ENCODE assay signal across 18 cellular contexts in the genomic region with DNA sequence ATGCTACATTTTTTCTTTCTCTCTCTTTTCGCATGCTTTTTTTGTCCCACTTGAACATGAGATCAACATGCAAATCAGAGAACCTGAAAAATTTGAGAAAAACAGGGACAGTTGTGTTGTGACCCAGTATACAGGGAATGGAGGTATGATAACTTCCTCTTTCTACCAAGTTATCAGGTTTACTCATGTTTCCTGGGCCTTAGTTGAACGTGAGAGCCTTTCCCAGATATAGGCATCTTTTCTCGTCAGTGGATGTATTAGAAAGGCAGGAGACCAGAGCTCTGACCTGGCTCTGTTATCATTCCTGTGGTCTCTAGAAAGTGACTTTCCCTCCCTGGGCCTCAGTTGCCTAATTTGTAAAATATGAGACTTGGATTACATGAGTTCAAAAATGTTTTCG. TPM values are rescaled to one million over a fixed set of nuclear protein-coding genes. Genes with fewer than 3 reads are reported as not detected.
DNase-seq lines count a peak whose midpoint lies in the region; ATAC-seq and TF ChIP-seq lines count a peak whose summit lies in the region.
"Had no signal": no experiment of that assay in that cellular context is flagged by ENCODE, and none has a peak within 500 bp of the region (broad histone marks: within the 10 kb centered on the region; RNA-seq: fewer than 3 reads in every experiment).

No MANE protein-coding gene starts in this region.

- H2AFZ ChIP-seq in OCI-LY3 (ENCODE audit: low read depth, low read length): peak overlapping the region; percentile 77; the same call in 1 of the 2 replicates

- H3K36me3 ChIP-seq in OCI-LY3 (replicated peaks; ENCODE audit: low read depth, low read length): no peaks in the 10 kb centered on the region
- H3K36me3 ChIP-seq: SJCRH30 had no signal

- H3K27me3 ChIP-seq in OCI-LY3 (ENCODE audit: low read depth, low read length): no peaks in the 10 kb centered on the region
- H3K27me3 ChIP-seq: SJCRH30 had no signal

- no peak overlapping the region for H3K4me3 ChIP-seq in GM12865 (ENCODE audit: low read depth, low read length)
- peak overlapping the region; percentile 29 for H3K4me3 ChIP-seq in OCI-LY3 (ENCODE audit: low read length)
- H3K4me3 ChIP-seq: SJCRH30 had no signal

- H3K79me2 ChIP-seq in OCI-LY3 (ENCODE audit: low read length): no peaks in the 10 kb centered on the region

- no peak overlapping the region for H3K4me3 Mint-ChIP-seq in activated CD4-positive, alpha-beta T cell treated with anti-CD3 and anti-CD28 coated beads for 36 hours
- no peak overlapping the region for H3K4me3 Mint-ChIP-seq in activated CD4-positive, alpha-beta T cell treated with anti-CD3 and anti-CD28 coated beads, Interleukin-2, amount 10 ng/mL, durations not matched to agents 24 days and 14 days
- H3K4me3 Mint-ChIP-seq: CD14-positive monocyte, H9 had no signal

- H3K4me2 ChIP-seq in OCI-LY3 (ENCODE audit: low read length): peak overlapping the region; percentile 58

- H3K9me3 Mint-ChIP-seq in activated CD4-positive, alpha-beta T cell treated with anti-CD3 and anti-CD28 coated beads for 36 hours (ENCODE audit: low read depth): no peaks in the 10 kb centered on the region
- H3K9me3 Mint-ChIP-seq in activated CD4-positive, alpha-beta T cell treated with anti-CD3 and anti-CD28 coated beads, Interleukin-2, amount 10 ng/mL, durations not matched to agents 24 days and 14 days: peaks cover 3% of the 10 kb centered on the region
- H3K9me3 Mint-ChIP-seq: H9 had no signal

- no peaks in the 10 kb centered on the region for H3K27me3 Mint-ChIP-seq in activated CD4-positive, alpha-beta T cell treated with anti-CD3 and anti-CD28 coated beads for 36 hours
- H3K27me3 Mint-ChIP-seq in activated CD4-positive, alpha-beta T cell treated with anti-CD3 and anti-CD28 coated beads, Interleukin-2, amount 10 ng/mL, durations not matched to agents 24 days and 14 days: no peaks in the 10 kb centered on the region

- H3K36me3 Mint-ChIP-seq in activated CD4-positive, alpha-beta T cell treated with anti-CD3 and anti-CD28 coated beads for 36 hours (ENCODE audit: low read depth): no peaks in the 10 kb centered on the region
- H3K36me3 Mint-ChIP-seq in activated CD4-positive, alpha-beta T cell treated with anti-CD3 and anti-CD28 coated beads, Interleukin-2, amount 10 ng/mL, durations not matched to agents 24 days and 14 days (ENCODE audit: low read depth): no peaks in the 10 kb centered on the region
- H3K36me3 Mint-ChIP-seq: CD14-positive monocyte had no signal

- no peak for DNase-seq in activated CD4-positive, alpha-beta T cell treated with anti-CD3 and anti-CD28 coated beads for 36 hours
- DNase-seq in activated CD4-positive, alpha-beta T cell treated with anti-CD3 and anti-CD28 coated beads for 4 hours: no peak
- peak; percentile 36 for DNase-seq in GM12865 (ENCODE audit: low read depth)
- DNase-seq in germinal center (ENCODE audit: low spot score): peak; percentile 14
- no peak for DNase-seq in GM10248 (ENCODE audit: extremely low spot score)
- no peak for DNase-seq in occipital lobe (lab: John Stamatoyannopoulos, UW)
- DNase-seq in activated CD4-positive, alpha-beta T cell treated with anti-CD3 and anti-CD28 coated beads, Interleukin-2, amount 10 ng/mL, durations not matched to agents 24 days and 14 days: no peak
- DNase-seq: Caco-2, H9, NCI-H1048, NCI-H2107, NCI-H345, NCI-H526 treated with DMSO at 0.1 percent for 48 hours, OCI-M1, RPMI8226, SJCRH30 had no signal

- peaks cover 14% of the 10 kb centered on the region for H3K4me1 Mint-ChIP-seq in activated CD4-positive, alpha-beta T cell treated with anti-CD3 and anti-CD28 coated beads for 36 hours
- peaks cover 6% of the 10 kb centered on the region for H3K4me1 Mint-ChIP-seq in activated CD4-positive, alpha-beta T cell treated with anti-CD3 and anti-CD28 coated beads, Interleukin-2, amount 10 ng/mL, durations not matched to agents 24 days and 14 days

- peak overlapping the region; percentile 37 for H3K27ac ChIP-seq in OCI-LY3 (ENCODE audit: low read length)
- H3K27ac ChIP-seq: SJCRH30 had no signal

- no peak for ATAC-seq in activated CD4-positive, alpha-beta T cell treated with anti-CD3 and anti-CD28 coated beads for 36 hours

- TF ChIP-seq CTCF in GM12865 (IDR thresholded peaks at IDR 0.05; ENCODE audit: insufficient read depth, low read depth, low read length, missing control alignments) (no peak), OCI-LY3 (IDR thresholded peaks at IDR 0.05; ENCODE audit: low read depth, low read length) (no peak), GM10248 (IDR thresholded peaks at IDR 0.05; ENCODE audit: control extremely low read depth, extremely low read depth, low read depth, missing control alignments) (no peak)

- CTCF ChIA-PET in activated CD4-positive, alpha-beta T cell treated with anti-CD3 and anti-CD28 coated beads for 36 hours (lab: Charles Lee): interaction anchor here (0.6 kb wide), 1 partner anchor 13 kb away, joined by 4 read pairs; no protein-coding TSS in a partner anchor
- CTCF ChIA-PET in GM10248 (lab: Yijun Ruan, JAX): interaction anchor here (0.6 kb wide), 1 partner anchor 16 kb away, joined by 4 read pairs; no protein-coding TSS in a partner anchor

- no peaks in the 10 kb centered on the region for H3K9me3 ChIP-seq in OCI-LY3 (ENCODE audit: insufficient read depth, low read length)
- H3K9me3 ChIP-seq: Caco-2, SJCRH30 had no signal

- no peaks in the 10 kb centered on the region for H4K20me1 ChIP-seq in OCI-LY3 (ENCODE audit: insufficient read depth, low read length)

- peak overlapping the region; percentile 18; the same call in 1 of the 2 replicates for H3K9ac ChIP-seq in OCI-LY3 (ENCODE audit: low read length)

- H3K4me1 ChIP-seq in OCI-LY3 (ENCODE audit: low read length): peaks cover 56% of the 10 kb centered on the region
- H3K4me1 ChIP-seq: Caco-2, SJCRH30 had no signal

- POLR2A ChIA-PET in activated CD4-positive, alpha-beta T cell treated with anti-CD3 and anti-CD28 coated beads for 36 hours (lab: Charles Lee): no interaction called here
- POLR2A ChIA-PET in GM10248 (lab: Yijun Ruan, JAX): no interaction called here

- H3K27ac Mint-ChIP-seq in activated CD4-positive, alpha-beta T cell treated with anti-CD3 and anti-CD28 coated beads for 36 hours: peak overlapping the region; percentile 38
- H3K27ac Mint-ChIP-seq in activated CD4-positive, alpha-beta T cell treated with anti-CD3 and anti-CD28 coated beads, Interleukin-2, amount 10 ng/mL, durations not matched to agents 24 days and 14 days: no peak overlapping the region
- H3K27ac Mint-ChIP-seq: CD14-positive monocyte, H9 had no signal

- intact Hi-C loops in activated CD4-positive, alpha-beta T cell treated with anti-CD3 and anti-CD28 coated beads for 36 hours (cut with DNase I, micrococcal nuclease): no loop called here
- intact Hi-C loops in activated CD4-positive, alpha-beta T cell treated with anti-CD3 and anti-CD28 coated beads, Interleukin-2, amount 10 ng/mL, durations not matched to agents 24 days and 14 days (cut with micrococcal nuclease): no loop called here

RNA-seq across cellular contexts. Expression of gene FAM117B, which starts 30.1 kb away (rescaled TPM):
- total RNA-seq in activated CD4-positive, alpha-beta T cell treated with anti-CD3 and anti-CD28 coated beads for 36 hours: 10 to 100 TPM; 15.3 to 16.6 TPM
- 44.6 TPM for total RNA-seq in occipital lobe
- total RNA-seq in activated CD4-positive, alpha-beta T cell treated with anti-CD3 and anti-CD28 coated beads, Interleukin-2, amount 10 ng/mL, durations not matched to agents 24 days and 14 days: 14.5 TPM in 2 replicates

Comparison
In these comparisons a context has a peak if more than half of its experiments do, and no peak if none do; other contexts are left out.
1. DNase-seq: peak in GM12865 (single experiment) and germinal center (single experiment); none in activated CD4-positive, alpha-beta T cell treated with anti-CD3 and anti-CD28 coated beads for 36 hours (single experiment), activated CD4-positive, alpha-beta T cell treated with anti-CD3 and anti-CD28 coated beads for 4 hours (0 of 2), GM10248 (single experiment), occipital lobe (single experiment) and activated CD4-positive, alpha-beta T cell treated with anti-CD3 and anti-CD28 coated beads, Interleukin-2, amount 10 ng/mL, durations not matched to agents 24 days and 14 days (single experiment).